ENCODE assay signal across 17 cellular contexts in the genomic region with DNA sequence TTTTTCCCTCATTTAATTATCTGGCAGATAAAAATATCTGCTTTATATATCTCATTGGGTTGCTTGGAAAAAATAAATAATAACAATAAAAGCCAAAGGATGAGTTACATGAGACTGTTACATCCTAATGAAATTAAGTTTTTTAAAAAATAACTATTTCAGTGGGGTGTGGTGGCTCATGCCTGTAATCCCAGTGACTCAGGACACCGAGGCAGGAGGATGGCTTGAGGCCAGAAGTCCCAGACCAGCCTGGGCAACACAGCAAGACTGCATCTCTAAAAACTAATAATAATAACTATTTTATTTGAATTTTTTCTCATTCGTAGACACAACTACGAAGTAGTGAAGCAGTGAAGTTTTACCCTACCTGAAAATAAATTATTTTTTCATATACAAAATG.
A peak's percentile ranks its signal among the peaks of the same experiment; 100 is the strongest.
DNase-seq lines count a peak whose midpoint lies in the region; ATAC-seq and TF ChIP-seq lines count a peak whose summit lies in the region.
"Had no signal": no experiment of that assay in that cellular context is flagged by ENCODE, and none has a peak within 500 bp of the region (broad histone marks: within the 10 kb centered on the region; RNA-seq: fewer than 3 reads in every experiment).

No MANE protein-coding gene starts in this region.

- H3K27me3 Mint-ChIP-seq in chondrocyte (ENCODE audit: low read depth), result no peaks in the 10 kb centered on the region

- H3K4me3 Mint-ChIP-seq in chondrocyte (ENCODE audit: unreplicated experiment), result no peak overlapping the region
- H3K4me3 Mint-ChIP-seq: CD8-positive, alpha-beta T cell; HFFc6 had no signal

- no peak for TF ChIP-seq CTCF in chondrocyte (IDR thresholded peaks at IDR 0.05)

- H3K9me3 Mint-ChIP-seq in chondrocyte (ENCODE audit: low read depth), result no peaks in the 10 kb centered on the region
- H3K9me3 Mint-ChIP-seq: CD8-positive, alpha-beta T cell; HFFc6 had no signal

- peak; percentile 39 for DNase-seq in EL
- DNase-seq in M059J (ENCODE audit: low read depth), result peak; percentile 36
- DNase-seq in chondrocyte (ENCODE audit: low spot score), result no peak
- peak; percentile 50 for DNase-seq in iris pigment epithelial cell (ENCODE audit: low read depth)
- no peak for DNase-seq in pons (ENCODE audit: low spot score)
- DNase-seq: Calu3; CD8-positive, alpha-beta T cell; DMS53; HFFc6; Kasumi-1; NCI-H1105 treated with DMSO at 0.1 percent for 48 hours; NCI-H1694; NCI-H510A; NCI-H774; SHP77 had no signal

- H3K36me3 Mint-ChIP-seq in chondrocyte (ENCODE audit: low read depth), result peaks cover 21% of the 10 kb centered on the region
- H3K36me3 Mint-ChIP-seq: CD8-positive, alpha-beta T cell had no signal

- peak overlapping the region; percentile 36 for H3K27ac Mint-ChIP-seq in chondrocyte (ENCODE audit: unreplicated experiment)
- H3K27ac Mint-ChIP-seq: CD8-positive, alpha-beta T cell had no signal

- peaks cover 13% of the 10 kb centered on the region for H3K4me1 Mint-ChIP-seq in chondrocyte (ENCODE audit: low read depth)

- ATAC-seq in GM18858 (IDR thresholded peaks at IDR 0.05; ENCODE audit: unreplicated experiment) (no peak), HG02870 (IDR thresholded peaks at IDR 0.05; ENCODE audit: unreplicated experiment) (no peak)
- ATAC-seq: CD8-positive, alpha-beta T cell had no signal

Comparison
In these comparisons a context has a peak if more than half of its experiments do, and no peak if none do; other contexts are left out.
1. DNase-seq: peak in EL (single experiment), M059J (single experiment) and iris pigment epithelial cell (single experiment); none in chondrocyte (single experiment) and pons (single experiment).